ENCODE assay signal across 8 cellular contexts in the genomic region with DNA sequence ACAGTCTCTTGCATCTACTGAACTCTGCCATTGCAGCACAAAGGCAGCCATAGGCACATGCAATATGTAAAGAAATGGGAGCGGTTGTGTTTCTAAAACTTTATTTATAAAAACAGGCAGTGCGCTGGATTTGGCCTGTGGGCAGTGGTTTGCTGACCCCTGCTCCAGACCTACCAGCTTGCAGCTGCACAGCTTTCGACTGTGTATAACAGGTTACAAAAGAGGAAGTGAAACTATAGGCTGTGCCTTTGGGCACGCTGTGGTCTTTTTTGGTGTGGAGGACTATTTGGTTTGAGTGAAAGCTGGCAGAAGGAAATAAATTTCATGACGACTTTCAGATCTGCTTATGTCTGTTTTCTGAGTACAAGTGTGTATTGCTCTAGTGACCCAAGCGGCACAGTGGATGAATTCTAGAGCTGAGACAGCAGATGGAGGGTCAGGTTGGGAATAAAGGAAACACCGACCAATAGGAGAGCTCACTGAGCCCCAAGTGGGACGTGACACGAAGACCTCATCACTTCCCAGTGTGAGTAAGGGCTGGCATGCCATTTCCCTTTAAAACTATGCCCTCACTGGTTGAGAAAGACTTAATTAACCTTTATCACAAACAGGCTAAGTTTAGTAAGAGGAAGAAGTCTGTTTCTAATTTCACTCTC.
DNase-seq lines count a peak whose midpoint lies in the region; ATAC-seq, FAIRE-seq and TF ChIP-seq lines count a peak whose summit lies in the region.

No MANE protein-coding gene starts in this region.

- no peaks in the 10 kb centered on the region for H3K9me3 ChIP-seq in mucosa of stomach (ENCODE audit: control insufficient read depth, low read length)

- no peak for TF ChIP-seq CTCF in bronchial epithelial cell (IDR thresholded peaks at IDR 0.05; ENCODE audit: insufficient read depth, low read length, severe bottlenecking)

- no peaks in the 10 kb centered on the region for H3K27me3 ChIP-seq in bronchial epithelial cell (ENCODE audit: control insufficient read depth, insufficient read depth, low read length)
- no peaks in the 10 kb centered on the region for H3K27me3 ChIP-seq in mucosa of stomach (ENCODE audit: control insufficient read depth, insufficient read depth, low read length)

- peaks cover 5% of the 10 kb centered on the region for H3K4me1 ChIP-seq in mucosa of stomach (ENCODE audit: control insufficient read depth, insufficient read depth, low read length)

- H3K4me3 ChIP-seq in bronchial epithelial cell (ENCODE audit: low read depth, low read length) (no peak overlapping the region), mucosa of stomach (ENCODE audit: low read length) (no peak overlapping the region)

- no peak for FAIRE-seq in bronchial epithelial cell (lab: Jason Lieb, UNC)

- H3K9ac ChIP-seq in mucosa of stomach (ENCODE audit: low read length), result peak overlapping the region; percentile 42

- H3K36me3 ChIP-seq in bronchial epithelial cell (ENCODE audit: control insufficient read depth, insufficient read depth, low read length) (no peaks in the 10 kb centered on the region), mucosa of stomach (ENCODE audit: control insufficient read depth, insufficient read depth, low read length) (no peaks in the 10 kb centered on the region)

- peak; percentile 97 for ATAC-seq in HG02571 (IDR thresholded peaks at IDR 0.05; ENCODE audit: unreplicated experiment)

- peak; percentile 16 for DNase-seq in activated CD4-positive, alpha-beta T cell treated with anti-CD3 and anti-CD28 coated beads for 48 hours
- no peak for DNase-seq in activated CD4-positive, alpha-beta T cell treated with anti-CD3 and anti-CD28 coated beads, Interleukin-2, amount 50 U/mL, for 4 hours
- peak; percentile 100 for DNase-seq in MV-4-11 (lab: John Stamatoyannopoulos, UW)
- peak; percentile 44 for DNase-seq in bronchial epithelial cell (ENCODE audit: low read depth)
- no peak for DNase-seq in islet precursor cell
- DNase-seq in NCI-H1417 (lab: John Stamatoyannopoulos, UW), result no peak

Comparison
In these comparisons a context has a peak if more than half of its experiments do, and no peak if none do; other contexts are left out.
1. DNase-seq: peak in activated CD4-positive, alpha-beta T cell treated with anti-CD3 and anti-CD28 coated beads for 48 hours (single experiment), MV-4-11 (single experiment) and bronchial epithelial cell (single experiment); none in activated CD4-positive, alpha-beta T cell treated with anti-CD3 and anti-CD28 coated beads, Interleukin-2, amount 50 U/mL, for 4 hours (0 of 2), islet precursor cell (single experiment) and NCI-H1417 (0 of 3).